ENCODE assay signal across 8 cellular contexts in the genomic region with DNA sequence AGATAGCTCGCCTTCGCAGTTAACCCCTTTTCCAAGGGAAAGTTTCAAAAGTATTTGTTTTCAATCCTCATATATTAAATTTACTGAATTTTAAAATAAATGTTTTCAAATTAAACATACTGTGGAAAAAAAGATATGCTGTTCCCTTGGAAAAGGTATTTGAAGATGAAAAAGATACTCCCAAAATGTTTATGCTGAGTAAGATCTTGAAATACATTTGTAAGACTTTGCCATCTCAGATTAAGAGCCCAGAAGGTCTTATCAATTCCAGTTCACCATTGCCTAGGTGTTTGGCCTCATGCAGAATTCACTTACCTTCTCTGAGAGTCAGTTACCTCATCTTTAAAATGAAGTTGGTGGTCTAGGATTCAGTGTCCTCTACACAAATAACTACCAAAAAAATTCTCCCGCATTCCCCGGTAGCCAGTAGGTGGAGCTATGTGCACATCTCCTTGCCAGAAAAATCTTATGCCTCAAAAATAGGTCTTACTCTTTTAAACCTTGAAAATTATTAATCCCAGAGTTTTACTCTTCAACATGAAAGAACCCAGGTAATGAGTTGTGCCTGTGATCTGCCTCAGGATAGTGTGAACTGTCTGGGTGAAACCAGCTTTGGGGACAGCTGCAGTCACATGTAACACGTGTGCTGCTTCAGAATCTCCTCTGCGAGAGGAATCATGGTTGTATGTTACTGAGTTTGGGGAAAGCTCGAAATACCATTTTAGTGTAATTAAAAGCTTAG.
DNase-seq lines count a peak whose midpoint lies in the region; ATAC-seq and TF ChIP-seq lines count a peak whose summit lies in the region.

No MANE protein-coding gene starts in this region.

- no peak overlapping the region for H3K4me3 ChIP-seq in heart right ventricle
- no peak overlapping the region for H3K4me3 ChIP-seq in suprapubic skin

- no peak for TF ChIP-seq EP300 in suprapubic skin (IDR thresholded peaks at IDR 0.05)

- no peak overlapping the region for H3K4me3 Mint-ChIP-seq in effector memory CD8-positive, alpha-beta T cell

- H3K4me1 ChIP-seq in heart right ventricle (no peaks in the 10 kb centered on the region), suprapubic skin (no peaks in the 10 kb centered on the region)

- no peaks in the 10 kb centered on the region for H3K9me3 Mint-ChIP-seq in effector memory CD8-positive, alpha-beta T cell

- H3K9me3 ChIP-seq in heart right ventricle = no peaks in the 10 kb centered on the region
- H3K9me3 ChIP-seq in suprapubic skin = no peaks in the 10 kb centered on the region

- H3K27ac Mint-ChIP-seq in effector memory CD8-positive, alpha-beta T cell = no peak overlapping the region

- ATAC-seq in heart right ventricle (peak in 1 of 8 donors; percentile 14), Right ventricle myocardium inferior (no peak), GM21737 (IDR thresholded peaks at IDR 0.05; ENCODE audit: unreplicated experiment) (no peak)
- no peak for ATAC-seq in effector memory CD8-positive, alpha-beta T cell (replicated peaks)

- peaks cover 13% of the 10 kb centered on the region for H3K36me3 Mint-ChIP-seq in effector memory CD8-positive, alpha-beta T cell (ENCODE audit: insufficient read depth)

- H3K27ac ChIP-seq in heart right ventricle (no peak overlapping the region), suprapubic skin (no peak overlapping the region)

- H3K36me3 ChIP-seq in heart right ventricle (peaks cover 0 to 100% (median 78%) of the 10 kb centered on the region in 9 donors), suprapubic skin (peaks cover 87% of the 10 kb centered on the region)

- TF ChIP-seq CTCF in heart right ventricle (IDR thresholded peaks at IDR 0.05) = peak; percentile 62 to 89 (median 79)
- peak; percentile 35 to 72 for TF ChIP-seq CTCF in suprapubic skin (IDR thresholded peaks at IDR 0.05)

- no peak for TF ChIP-seq POLR2A in suprapubic skin (IDR thresholded peaks at IDR 0.05)

- intact Hi-C loops in heart right ventricle (cut with DNase I) = loop anchor here in 8 of 10 donors (1.0 to 10.0 kb wide), 6 partner anchors 278 to 327 kb away; a partner anchor contains a TSS
- intact Hi-C loops in Right ventricle myocardium inferior (cut with DNase I) = loop anchor here (2.0 to 5.0 kb wide), 2 partner anchors 281 to 327 kb away; a partner anchor contains a TSS

- DNase-seq in heart right ventricle = peak in 1 of 2 donors; percentile 43
- no peak for DNase-seq in Right ventricle myocardium inferior (ENCODE audit: missing footprints)
- DNase-seq in NCI-H1694 treated with DMSO at 0.1 percent for 48 hours (lab: John Stamatoyannopoulos, UW) = peak; percentile 20
- DNase-seq in activated CD4-positive, alpha-beta T cell treated with anti-CD3 and anti-CD28 coated beads, Interleukin-2, amount 50 U/mL, for 1 hour = peak; percentile 40
- DNase-seq in effector memory CD8-positive, alpha-beta T cell = peak; percentile 25 to 54 (median 40)
- peak; percentile 67 for DNase-seq in myocyte (ENCODE audit: low read depth)
- DNase-seq in suprapubic skin (ENCODE audit: low spot score in 2 of 2) = no peak

- H3K4me1 Mint-ChIP-seq in effector memory CD8-positive, alpha-beta T cell (ENCODE audit: low read depth in 2 of 2) = no peaks in the 10 kb centered on the region

- H3K27me3 ChIP-seq in heart right ventricle (no peaks in the 10 kb centered on the region), suprapubic skin (no peaks in the 10 kb centered on the region)

- H3K27me3 Mint-ChIP-seq in effector memory CD8-positive, alpha-beta T cell = no peaks in the 10 kb centered on the region

- WGBS in heart right ventricle, 2 donors = 60 to 66% methylated on average over 7 of the region's 7 CpGs
- WGBS in suprapubic skin = 67% methylated on average over 7 of the region's 7 CpGs

Comparison
In these comparisons a context has a peak if more than half of its experiments do, and no peak if none do; other contexts are left out.
1. DNase-seq: peak in NCI-H1694 treated with DMSO at 0.1 percent for 48 hours (single experiment), activated CD4-positive, alpha-beta T cell treated with anti-CD3 and anti-CD28 coated beads, Interleukin-2, amount 50 U/mL, for 1 hour (single experiment), effector memory CD8-positive, alpha-beta T cell (3 of 3) and myocyte (single experiment); none in Right ventricle myocardium inferior (single experiment) and suprapubic skin (0 of 2).